In the genomic region with DNA sequence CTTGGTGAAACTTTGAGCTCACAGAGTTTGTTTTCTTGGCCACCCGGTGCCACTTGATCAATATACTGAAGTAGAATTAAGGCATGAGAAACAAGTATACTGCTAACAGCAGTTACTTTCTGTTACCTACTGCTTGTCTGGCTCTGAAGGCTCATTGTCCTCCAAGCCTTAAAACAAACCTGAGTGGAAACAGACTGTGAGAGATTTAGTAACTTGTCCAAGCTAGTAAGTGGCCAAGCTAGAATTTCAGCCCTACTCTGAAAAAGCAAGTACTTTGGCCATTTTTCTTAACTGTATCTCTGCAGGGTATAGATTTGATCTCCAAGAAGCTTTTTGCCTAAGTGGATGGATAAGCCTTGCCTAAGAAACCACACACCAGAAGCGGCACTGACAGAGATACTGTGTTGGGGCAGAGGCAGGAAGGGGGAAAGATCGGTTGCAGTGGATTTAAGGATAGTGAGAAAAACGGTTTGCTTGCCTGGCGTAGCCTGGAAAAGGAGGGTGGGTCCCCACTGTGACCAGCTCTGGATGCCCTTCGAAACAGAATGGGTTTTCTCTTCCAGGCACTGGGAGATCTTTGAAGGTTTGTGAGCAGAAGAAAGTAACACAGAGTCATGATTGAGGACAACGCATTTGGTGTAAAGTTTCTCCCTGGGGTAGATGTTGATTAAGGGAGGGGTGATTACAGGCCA, we compare ENCODE assay signal across 16 cellular contexts. TPM values are rescaled to one million over a fixed set of nuclear protein-coding genes. Genes with fewer than 3 reads are reported as not detected.
DNase-seq lines count a peak whose midpoint lies in the region; ATAC-seq and TF ChIP-seq lines count a peak whose summit lies in the region.
"Had no signal": no experiment of that assay in that cellular context is flagged by ENCODE, and none has a peak within 500 bp of the region (broad histone marks: within the 10 kb centered on the region; RNA-seq: fewer than 3 reads in every experiment).

No MANE protein-coding gene starts in this region.

- no peaks in the 10 kb centered on the region for H3K36me3 ChIP-seq in GM23338 (ENCODE audit: insufficient read depth)
- H3K36me3 ChIP-seq: transverse colon had no signal

- TF ChIP-seq CTCF in CD4-positive, alpha-beta T cell (IDR thresholded peaks at IDR 0.05): no peak
- TF ChIP-seq CTCF in GM23338 (conservative IDR thresholded peaks at IDR 0.05; ENCODE audit: low read depth in 2 of 2): no peak

- CTCF ChIA-PET in CD4-positive, alpha-beta T cell (lab: Charles Lee): interaction anchor here (1.3 to 1.6 kb wide), 2 partner anchors 12 to 49 kb away, joined by 3 to 4 read pairs; no protein-coding TSS in a partner anchor

- H3K27me3 ChIP-seq in CD4-positive, alpha-beta T cell (ENCODE audit: control insufficient read depth, insufficient read depth, low read length): no peaks in the 10 kb centered on the region
- peaks cover 9% of the 10 kb centered on the region; the same call in 1 of the 2 replicates for H3K27me3 ChIP-seq in GM23338 (ENCODE audit: insufficient read depth)
- H3K27me3 ChIP-seq: transverse colon had no signal

- no peaks in the 10 kb centered on the region for H3K9me2 ChIP-seq in GM23338 (ENCODE audit: insufficient read depth)

- peaks cover 21% of the 10 kb centered on the region for H3K79me2 ChIP-seq in GM23338 (replicated peaks; ENCODE audit: insufficient read depth)

- no peaks in the 10 kb centered on the region for H3K9me3 Mint-ChIP-seq in CD4-positive, alpha-beta T cell
- no peaks in the 10 kb centered on the region for H3K9me3 Mint-ChIP-seq in GM23338
- H3K9me3 Mint-ChIP-seq in activated T-helper 1 cell treated with anti-CD3 and anti-CD28 coated beads, Interleukin-12 subunit alpha, Interleukin-12 subunit beta, Interleukin-2, Interleukin-4 antibody, amounts not matched to agents 30 ng/mL and 10 ng/mL and 1 ng/mL, durations not matched to agents 14 hours and 24 hours and 36 hours: no peaks in the 10 kb centered on the region
- H3K9me3 Mint-ChIP-seq in naive thymus-derived CD8-positive, alpha-beta T cell: no peaks in the 10 kb centered on the region

- peak overlapping the region; percentile 86 for H3K4me3 Mint-ChIP-seq in CD4-positive, alpha-beta T cell
- peak overlapping the region; percentile 56; the same call in 2 of the 3 replicates for H3K4me3 Mint-ChIP-seq in GM23338
- peak overlapping the region; percentile 79 for H3K4me3 Mint-ChIP-seq in activated T-helper 1 cell treated with anti-CD3 and anti-CD28 coated beads, Interleukin-12 subunit alpha, Interleukin-12 subunit beta, Interleukin-2, Interleukin-4 antibody, amounts not matched to agents 30 ng/mL and 10 ng/mL and 1 ng/mL, durations not matched to agents 14 hours and 24 hours and 36 hours
- H3K4me3 Mint-ChIP-seq in naive thymus-derived CD8-positive, alpha-beta T cell: peak overlapping the region; percentile 38 to 97 (median 69)

- no peaks in the 10 kb centered on the region for H4K20me1 ChIP-seq in GM23338 (replicated peaks; ENCODE audit: insufficient read depth)

- ATAC-seq in CD4-positive, alpha-beta T cell (ENCODE audit: poor library complexity): no peak
- ATAC-seq in GM23338 (no peak), GM19328 (IDR thresholded peaks at IDR 0.05; ENCODE audit: unreplicated experiment) (no peak)
- ATAC-seq in naive thymus-derived CD8-positive, alpha-beta T cell: no peak
- ATAC-seq: esophagus mucosa had no signal

- POLR2A ChIA-PET in CD4-positive, alpha-beta T cell (lab: Charles Lee): interaction anchor here (0.9 to 1.1 kb wide), 2 partner anchors 181 to 391 kb away, joined by 3 to 4 read pairs; a partner anchor contains a TSS
- POLR2A ChIA-PET in naive thymus-derived CD8-positive, alpha-beta T cell (lab: Charles Lee): interaction anchor here (0.6 to 4.5 kb wide), 6 partner anchors 9 to 577 kb away, joined by 3 to 20 read pairs (median 4); a partner anchor contains a TSS

- no peak for DNase-seq in CD4-positive, alpha-beta T cell
- DNase-seq in GM23338 (ENCODE audit: low spot score) (no peak), ecto neural progenitor cell (ENCODE audit: low spot score) (no peak), DMS53 (lab: John Stamatoyannopoulos, UW) (no peak), NCI-H226 (no peak)
- no peak for DNase-seq in activated T-helper 1 cell treated with anti-CD3 and anti-CD28 coated beads, Interleukin-12 subunit alpha, Interleukin-12 subunit beta, Interleukin-2, Interleukin-4 antibody, amounts not matched to agents 30 ng/mL and 10 ng/mL and 1 ng/mL, durations not matched to agents 14 hours and 24 hours and 36 hours (ENCODE audit: low spot score)
- no peak for DNase-seq in naive thymus-derived CD8-positive, alpha-beta T cell
- DNase-seq: amygdala, NCI-H2081 treated with DMSO at 0.1 percent for 48 hours, T-helper 9 cell, transverse colon had no signal

- H3K9me3 ChIP-seq in CD4-positive, alpha-beta T cell (ENCODE audit: control insufficient read depth, low read length): no peaks in the 10 kb centered on the region
- H3K9me3 ChIP-seq: transverse colon had no signal

- peaks cover 7% of the 10 kb centered on the region for H3K36me3 Mint-ChIP-seq in CD4-positive, alpha-beta T cell (ENCODE audit: low read depth)
- H3K36me3 Mint-ChIP-seq in GM23338 (ENCODE audit: low read depth): no peaks in the 10 kb centered on the region
- H3K36me3 Mint-ChIP-seq in activated T-helper 1 cell treated with anti-CD3 and anti-CD28 coated beads, Interleukin-12 subunit alpha, Interleukin-12 subunit beta, Interleukin-2, Interleukin-4 antibody, amounts not matched to agents 30 ng/mL and 10 ng/mL and 1 ng/mL, durations not matched to agents 14 hours and 24 hours and 36 hours (ENCODE audit: low read depth): peaks cover 1% of the 10 kb centered on the region
- no peaks in the 10 kb centered on the region for H3K36me3 Mint-ChIP-seq in naive thymus-derived CD8-positive, alpha-beta T cell

- H3K4me1 Mint-ChIP-seq in CD4-positive, alpha-beta T cell (ENCODE audit: low read depth): peaks cover 35% of the 10 kb centered on the region
- H3K4me1 Mint-ChIP-seq in GM23338: peaks cover 3% of the 10 kb centered on the region; the same call in 2 of the 3 replicates
- peaks cover 26% of the 10 kb centered on the region for H3K4me1 Mint-ChIP-seq in activated T-helper 1 cell treated with anti-CD3 and anti-CD28 coated beads, Interleukin-12 subunit alpha, Interleukin-12 subunit beta, Interleukin-2, Interleukin-4 antibody, amounts not matched to agents 30 ng/mL and 10 ng/mL and 1 ng/mL, durations not matched to agents 14 hours and 24 hours and 36 hours (ENCODE audit: low read depth)
- H3K4me1 Mint-ChIP-seq in naive thymus-derived CD8-positive, alpha-beta T cell: peaks cover 17 to 31% (median 25%) of the 10 kb centered on the region in 4 donors

- H3F3A ChIP-seq in GM23338 (replicated peaks; ENCODE audit: low read depth): 0 out of 2 replicates have a peak, but pooled peaks cover 2% of the 10 kb centered on the region

- H3K27me3 Mint-ChIP-seq in CD4-positive, alpha-beta T cell: no peaks in the 10 kb centered on the region
- peaks cover 8% of the 10 kb centered on the region for H3K27me3 Mint-ChIP-seq in GM23338 (ENCODE audit: insufficient read depth, low read depth, poor library complexity)
- H3K27me3 Mint-ChIP-seq in activated T-helper 1 cell treated with anti-CD3 and anti-CD28 coated beads, Interleukin-12 subunit alpha, Interleukin-12 subunit beta, Interleukin-2, Interleukin-4 antibody, amounts not matched to agents 30 ng/mL and 10 ng/mL and 1 ng/mL, durations not matched to agents 14 hours and 24 hours and 36 hours (ENCODE audit: insufficient read depth): peaks cover 9% of the 10 kb centered on the region
- H3K27me3 Mint-ChIP-seq in naive thymus-derived CD8-positive, alpha-beta T cell: peaks cover 0 to 2% (median 0%) of the 10 kb centered on the region in 5 donors

- no peak overlapping the region; the same call in 1 of the 2 replicates for H3K4me2 ChIP-seq in GM23338

- H3K27ac ChIP-seq in CD4-positive, alpha-beta T cell (ENCODE audit: low read depth, low read length): no peak overlapping the region
- no peak overlapping the region for H3K27ac ChIP-seq in GM23338 (ENCODE audit: low read depth)
- H3K27ac ChIP-seq: C4-2B, coronary artery had no signal

- intact Hi-C loops in CD4-positive, alpha-beta T cell (cut with DNase I, micrococcal nuclease): loop anchor here in 1 of 2 experiments (5.0 kb wide), 1 partner anchor 394 kb away; no protein-coding TSS in a partner anchor
- intact Hi-C loops in activated T-helper 1 cell treated with anti-CD3 and anti-CD28 coated beads, Interleukin-12 subunit alpha, Interleukin-12 subunit beta, Interleukin-2, Interleukin-4 antibody, amounts not matched to agents 30 ng/mL and 10 ng/mL and 1 ng/mL, durations not matched to agents 14 hours and 24 hours and 36 hours (cut with micrococcal nuclease): no loop called here

- peak overlapping the region; percentile 100 for H3K27ac Mint-ChIP-seq in CD4-positive, alpha-beta T cell
- H3K27ac Mint-ChIP-seq in GM23338: no peak overlapping the region
- H3K27ac Mint-ChIP-seq in activated T-helper 1 cell treated with anti-CD3 and anti-CD28 coated beads, Interleukin-12 subunit alpha, Interleukin-12 subunit beta, Interleukin-2, Interleukin-4 antibody, amounts not matched to agents 30 ng/mL and 10 ng/mL and 1 ng/mL, durations not matched to agents 14 hours and 24 hours and 36 hours: peak overlapping the region; percentile 57
- H3K27ac Mint-ChIP-seq in naive thymus-derived CD8-positive, alpha-beta T cell: peak overlapping the region in 9 of 10 donors; percentile 44 to 88 (median 73)

- H2AFZ ChIP-seq in GM23338: no peak overlapping the region

- H3K4me3 ChIP-seq in GM23338: no peak overlapping the region

- H3K4me1 ChIP-seq in GM23338 (ENCODE audit: insufficient read depth): peaks cover 8% of the 10 kb centered on the region

TF ChIP-seq in GM23338, 12 proteins besides CTCF, POLR2A, EP300 and RAD21 (continues in another document):
- TF ChIP-seq STAT1 (IDR thresholded peaks at IDR 0.05; ENCODE audit: unreplicated experiment): no peak

RNA-seq across cellular contexts. Expression of a gene that starts 2.1 kb away (rescaled TPM):
- 10 to 100 TPM; 24.1 to 24.9 TPM for total RNA-seq in CD4-positive, alpha-beta T cell
- 8.9 and 9.8 TPM in 2 replicates for total RNA-seq in GM23338 (2014; rRNA removed; shearing (Covaris generic))
- 10.3 and 10.6 TPM in 2 replicates for polyA plus RNA-seq in GM23338 (2016; fragmentation: Nextera tagmentation; extraction: Ambion mirVana)
- 14.2 and 14.3 TPM in 2 replicates for total RNA-seq in activated T-helper 1 cell treated with anti-CD3 and anti-CD28 coated beads, Interleukin-12 subunit alpha, Interleukin-12 subunit beta, Interleukin-2, Interleukin-4 antibody, amounts not matched to agents 30 ng/mL and 10 ng/mL and 1 ng/mL, durations not matched to agents 14 hours and 24 hours and 36 hours
- 10 to 100 TPM; 26.9 to 28.0 TPM for total RNA-seq in naive thymus-derived CD8-positive, alpha-beta T cell
- polyA plus RNA-seq in naive thymus-derived CD8-positive, alpha-beta T cell: 1 to 10 TPM; 7.6 to 8.8 (median 7.6) TPM

RNA-seq across cellular contexts. Expression of a gene that starts 8.0 kb away (rescaled TPM):
- total RNA-seq in CD4-positive, alpha-beta T cell: 1 to 10 TPM in 1 of 2 experiments, under 1 TPM in 1; 0.25 to 1.1 TPM
- 0.17 TPM in 1 of 2 replicates, not detected in the other for total RNA-seq in GM23338 (2014; rRNA removed; shearing (Covaris generic))
- polyA plus RNA-seq in GM23338 (2016; fragmentation: Nextera tagmentation; extraction: Ambion mirVana): 0.15 and 0.38 TPM in 2 replicates
- total RNA-seq in activated T-helper 1 cell treated with anti-CD3 and anti-CD28 coated beads, Interleukin-12 subunit alpha, Interleukin-12 subunit beta, Interleukin-2, Interleukin-4 antibody, amounts not matched to agents 30 ng/mL and 10 ng/mL and 1 ng/mL, durations not matched to agents 14 hours and 24 hours and 36 hours: 0.17 TPM in 1 of 2 replicates, not detected in the other
- under 1 TPM; 0.44 to 0.60 TPM for total RNA-seq in naive thymus-derived CD8-positive, alpha-beta T cell
- 1 to 10 TPM in 1 of 3 donors, under 1 TPM in 2; 0.30 to 1.1 (median 0.81) TPM for polyA plus RNA-seq in naive thymus-derived CD8-positive, alpha-beta T cell
- total RNA-seq: mononuclear cell, transverse colon had no signal
